ENCODE assay signal across 1 cellular context in genomic region chr3:50239649-50240048, GRCh38.
TF ChIP-seq lines count a peak whose summit lies in the region.

No MANE protein-coding gene starts in this region.

TF ChIP-seq in GM12878, 131 proteins besides CTCF, POLR2A, EP300 and RAD21:
- no peak for TF ChIP-seq JUNB (IDR thresholded peaks at IDR 0.05)
- no peak for TF ChIP-seq SIX5 (IDR thresholded peaks at IDR 0.05; ENCODE audit: low read depth, low read length, severe bottlenecking)
